Comparison of ENCODE assay signal across 17 cellular contexts in genomic region chr1:70517444-70517843, GRCh38.
DNase-seq lines count a peak whose midpoint lies in the region; ATAC-seq, FAIRE-seq and TF ChIP-seq lines count a peak whose summit lies in the region.
"Had no signal": no experiment of that assay in that cellular context is flagged by ENCODE, and none has a peak within 500 bp of the region (broad histone marks: within the 10 kb centered on the region; RNA-seq: fewer than 3 reads in every experiment).

No MANE protein-coding gene starts in this region.

- no peaks in the 10 kb centered on the region for H3K9me3 Mint-ChIP-seq in CD4-positive, alpha-beta memory T cell
- H3K9me3 Mint-ChIP-seq: CD8-positive, alpha-beta memory T cell had no signal

- H3K4me1 Mint-ChIP-seq in CD4-positive, alpha-beta memory T cell: peaks cover 0 to 8% (median 5%) of the 10 kb centered on the region in 4 donors

- no peaks in the 10 kb centered on the region for H3K4me1 ChIP-seq in HepG2 (ENCODE audit: insufficient read depth, low read length)
- H3K4me1 ChIP-seq in right lobe of liver: no peaks in the 10 kb centered on the region
- no peaks in the 10 kb centered on the region for H3K4me1 ChIP-seq in CD4-positive, alpha-beta memory T cell (ENCODE audit: insufficient read depth, low read length)
- no peaks in the 10 kb centered on the region for H3K4me1 ChIP-seq in body of pancreas

- BruUV-seq in HepG2 (replicated peaks; lab: Mats Ljungman, UMichigan): no TSS peak

- H3K36me3 Mint-ChIP-seq in CD4-positive, alpha-beta memory T cell: no peaks in the 10 kb centered on the region
- H3K36me3 Mint-ChIP-seq: CD8-positive, alpha-beta memory T cell had no signal

- in situ Hi-C loops in HepG2 (cut with HindIII; ENCODE audit: extremely low pct_ligation_motif_present, low pct_unique_long_range_greater_than_20kb): no loop called here

- FAIRE-seq in HepG2 (lab: Jason Lieb, UNC): no peak
- FAIRE-seq: keratinocyte had no signal

- no peak for TF ChIP-seq RAD21 in HepG2 (CRISPR knock-in tag; IDR thresholded peaks at IDR 0.05)

- no peak overlapping the region for H3K9ac ChIP-seq in HepG2 (ENCODE audit: insufficient read depth, low read depth, low read length)

- ATAC-seq in HepG2 (no peak), right lobe of liver (no peak), HG02610 (IDR thresholded peaks at IDR 0.05; ENCODE audit: unreplicated experiment) (peak; percentile 59), HG03378 (IDR thresholded peaks at IDR 0.05; ENCODE audit: unreplicated experiment) (peak; percentile 42), body of pancreas (no peak)
- ATAC-seq: PC-3 had no signal

- POLR2A ChIA-PET in HepG2 (lab: Yijun Ruan, JAX): no interaction called here
- POLR2A ChIA-PET in CD4-positive, alpha-beta memory T cell (lab: Charles Lee; ENCODE audit: partially characterized antibody): no interaction called here

- H3K4me3 Mint-ChIP-seq in CD4-positive, alpha-beta memory T cell: peak overlapping the region in 2 of 8 donors; percentile 13 to 39
- H3K4me3 Mint-ChIP-seq: CD8-positive, alpha-beta memory T cell had no signal

- 4% methylated on average over 2 of the region's 2 CpGs for WGBS in HepG2 (ENCODE audit: low lambda C conversion rate)
- WGBS in right lobe of liver (ENCODE audit: insufficient coverage, low coverage, low lambda C conversion rate, missing lambda C conversion rate): 56% methylated on average over 2 of the region's 2 CpGs
- WGBS in body of pancreas, 2 donors: 75 to 81% methylated on average over 2 of the region's 2 CpGs

- H3K27ac ChIP-seq in HepG2 (ENCODE audit: extremely low read length, insufficient read depth, low read length) (no peak overlapping the region), right lobe of liver (no peak overlapping the region), body of pancreas (no peak overlapping the region)
- no peak overlapping the region for H3K27ac ChIP-seq in CD4-positive, alpha-beta memory T cell (ENCODE audit: low read depth, low read length)
- H3K27ac ChIP-seq: epithelial cell of prostate had no signal

- CTCF ChIA-PET in HepG2 (lab: Yijun Ruan, JAX; ENCODE audit: low intra/inter-chr PET ratio, low total read pairs): no interaction called here
- CTCF ChIA-PET in CD4-positive, alpha-beta memory T cell (lab: Charles Lee; ENCODE audit: partially characterized antibody): no interaction called here

- H3K4me2 ChIP-seq in HepG2 (ENCODE audit: low read depth, low read length): no peak overlapping the region

- no peak overlapping the region for H3K4me3 ChIP-seq in HepG2 (replicated peaks in 1 of 3; ENCODE audit: insufficient read depth in 1 of 3, low read depth in 2 of 3, low read length in 3 of 3)
- H3K4me3 ChIP-seq in right lobe of liver: no peak overlapping the region
- no peak overlapping the region for H3K4me3 ChIP-seq in CD4-positive, alpha-beta memory T cell (ENCODE audit: low read length in 2 of 2)
- H3K4me3 ChIP-seq in body of pancreas: no peak overlapping the region

- no peaks in the 10 kb centered on the region for H3K9me3 ChIP-seq in HepG2 (ENCODE audit: low read length)
- no peaks in the 10 kb centered on the region for H3K9me3 ChIP-seq in right lobe of liver
- H3K9me3 ChIP-seq in CD4-positive, alpha-beta memory T cell (ENCODE audit: control insufficient read depth in 1 of 2, low read length in 2 of 2): no peaks in the 10 kb centered on the region
- H3K9me3 ChIP-seq in body of pancreas: no peaks in the 10 kb centered on the region

- H3K36me3 ChIP-seq in HepG2 (replicated peaks in 1 of 2; ENCODE audit: control insufficient read depth in 1 of 2, insufficient read depth in 2 of 2, low read length in 2 of 2) (no peaks in the 10 kb centered on the region), right lobe of liver (no peaks in the 10 kb centered on the region), body of pancreas (replicated peaks in 1 of 2; ENCODE audit: insufficient read depth in 1 of 2, low read depth in 2 of 2) (no peaks in the 10 kb centered on the region)
- H3K36me3 ChIP-seq in CD4-positive, alpha-beta memory T cell (ENCODE audit: insufficient read depth, low read length): no peaks in the 10 kb centered on the region

- peak overlapping the region in 3 of 7 donors; percentile 29 to 72 (median 36) for H3K27ac Mint-ChIP-seq in CD4-positive, alpha-beta memory T cell
- H3K27ac Mint-ChIP-seq: progenitor cell of endocrine pancreas had no signal

- H3K27me3 Mint-ChIP-seq in CD4-positive, alpha-beta memory T cell: no peaks in the 10 kb centered on the region
- H3K27me3 Mint-ChIP-seq: progenitor cell of endocrine pancreas had no signal

- no peaks in the 10 kb centered on the region for H3K79me2 ChIP-seq in HepG2 (ENCODE audit: insufficient read depth, low read length)

- intact Hi-C loops in HepG2 (cut with micrococcal nuclease; ENCODE audit: unreplicated experiment) (no loop called here), right lobe of liver (cut with DNase I) (no loop called here), body of pancreas (cut with DNase I) (loop anchor here (10.0 kb wide), 1 partner anchor 383 kb away; no protein-coding TSS in a partner anchor)
- intact Hi-C loops in CD4-positive, alpha-beta memory T cell (cut with micrococcal nuclease): no loop called here

- DNase-seq in HepG2 (ENCODE audit: low spot score) (no peak), right lobe of liver (no peak), SKM-1 (lab: John Stamatoyannopoulos, UW; ENCODE audit: unreplicated experiment) (no peak), retina (no peak), body of pancreas (no peak)
- DNase-seq in CD4-positive, alpha-beta memory T cell: no peak
- DNase-seq: activated CD4-positive, alpha-beta T cell treated with anti-CD3 and anti-CD28 coated beads for 4 hours; activated T-cell treated with anti-CD3 and anti-CD28 coated beads, Interleukin-2, amount 50 U/mL, for 1 hour; CD8-positive, alpha-beta memory T cell; NCI-H1092 treated with DMSO at 0.1 percent for 48 hours; stimulated activated CD4-positive, alpha-beta T cell treated with anti-CD3 and anti-CD28 coated beads, Interleukin-15, amount 100 ng/mL, for 24 hours had no signal

- no peaks in the 10 kb centered on the region; a peak in 1 of 5 replicates for H3K27me3 ChIP-seq in HepG2 (ENCODE audit: control insufficient read depth in 1 of 2, insufficient read depth in 2 of 2, low read length in 2 of 2)
- H3K27me3 ChIP-seq in right lobe of liver: no peaks in the 10 kb centered on the region
- H3K27me3 ChIP-seq in CD4-positive, alpha-beta memory T cell (ENCODE audit: insufficient read depth, low read length): no peaks in the 10 kb centered on the region
- no peaks in the 10 kb centered on the region for H3K27me3 ChIP-seq in body of pancreas

- TF ChIP-seq EP300 in HepG2 (IDR thresholded peaks at IDR 0.05; ENCODE audit: low read depth in 2 of 2, low read length in 2 of 2): no peak
- TF ChIP-seq EP300 in HepG2 (CRISPR knock-in tag; IDR thresholded peaks at IDR 0.05; ENCODE audit: borderline replicate concordance): no peak

- H4K20me1 ChIP-seq in HepG2 (ENCODE audit: insufficient read depth, low read length): no peaks in the 10 kb centered on the region

- TF ChIP-seq POLR2A in HepG2 (IDR thresholded peaks at IDR 0.05; ENCODE audit: insufficient read depth in 1 of 2, low read depth in 2 of 2, low read length in 2 of 2): no peak
- TF ChIP-seq POLR2A in right lobe of liver (IDR thresholded peaks at IDR 0.05): no peak
- no peak for TF ChIP-seq POLR2A in body of pancreas (IDR thresholded peaks at IDR 0.05)

- TF ChIP-seq CTCF in HepG2 (CRISPR knock-in tag; IDR thresholded peaks at IDR 0.05): no peak
- TF ChIP-seq CTCF in right lobe of liver (IDR thresholded peaks at IDR 0.05): no peak
- TF ChIP-seq CTCF in body of pancreas (IDR thresholded peaks at IDR 0.05): no peak

- H2AFZ ChIP-seq in HepG2 (ENCODE audit: low read length): peak overlapping the region; percentile 15

TF ChIP-seq in HepG2, 621 proteins besides CTCF, POLR2A, EP300 and RAD21 (continues in another document):
- TF ChIP-seq RERE (CRISPR knock-in tag; IDR thresholded peaks at IDR 0.05; ENCODE audit: low read depth) (no peak), ZBTB7A (CRISPR knock-in tag; IDR thresholded peaks at IDR 0.05) (no peak)

Comparison
In these comparisons a context has a peak if more than half of its experiments do, and no peak if none do; other contexts are left out.
1. ATAC-seq: peak in HG02610 (single experiment) and HG03378 (single experiment); none in HepG2 (single experiment), right lobe of liver (0 of 4) and body of pancreas (single experiment).